Comparison of ENCODE assay signal across 8 cellular contexts in genomic region chr19:2057484-2058469, GRCh38. TPM values are rescaled to one million over a fixed set of nuclear protein-coding genes. Genes with fewer than 3 reads are reported as not detected.
DNase-seq lines count a peak whose midpoint lies in the region; ATAC-seq and TF ChIP-seq lines count a peak whose summit lies in the region.

No MANE protein-coding gene starts in this region.

- peaks cover 36% of the 10 kb centered on the region for H3K4me1 Mint-ChIP-seq in activated CD4-positive, alpha-beta T cell treated with anti-CD3 and anti-CD28 coated beads, Interleukin-2, amount 10 ng/mL, durations not matched to agents 24 days and 14 days

- H3K36me3 ChIP-seq in lower lobe of right lung (no peaks in the 10 kb centered on the region), tibial nerve (no peaks in the 10 kb centered on the region)

- H3K27me3 ChIP-seq in lower lobe of right lung (ENCODE audit: low read depth) (no peaks in the 10 kb centered on the region), tibial nerve (no peaks in the 10 kb centered on the region)

- intact Hi-C loops in activated CD4-positive, alpha-beta T cell treated with anti-CD3 and anti-CD28 coated beads, Interleukin-2, amount 10 ng/mL, durations not matched to agents 24 days and 14 days (cut with micrococcal nuclease) = no loop called here
- intact Hi-C loops in lower lobe of right lung (cut with DNase I) = no loop called here

- no peaks in the 10 kb centered on the region for H3K27me3 Mint-ChIP-seq in activated CD4-positive, alpha-beta T cell treated with anti-CD3 and anti-CD28 coated beads, Interleukin-2, amount 10 ng/mL, durations not matched to agents 24 days and 14 days

- H3K4me1 ChIP-seq in lower lobe of right lung (peaks cover 81% of the 10 kb centered on the region), tibial nerve (peaks cover 10 to 83% (median 68%) of the 10 kb centered on the region in 4 donors)

- TF ChIP-seq CTCF in lower lobe of right lung (IDR thresholded peaks at IDR 0.05) (no peak), tibial nerve (IDR thresholded peaks at IDR 0.05) (no peak)

- H3K4me3 ChIP-seq in lower lobe of right lung (no peak overlapping the region), tibial nerve (no peak overlapping the region)

- ATAC-seq in lower lobe of right lung = no peak

- H3K27ac ChIP-seq in adipose tissue (ENCODE audit: low read depth, low read length) (peak overlapping the region; percentile 55), lower lobe of right lung (peak overlapping the region; percentile 100), tibial nerve (peak overlapping the region; percentile 88 to 100 (median 99))

- peak in 1 of 2 donors; percentile 27 for TF ChIP-seq POLR2A in tibial nerve (IDR thresholded peaks at IDR 0.05)

- H3K27ac Mint-ChIP-seq in activated CD4-positive, alpha-beta T cell treated with anti-CD3 and anti-CD28 coated beads, Interleukin-2, amount 10 ng/mL, durations not matched to agents 24 days and 14 days = peak overlapping the region; percentile 67

- peak overlapping the region; percentile 35 for H3K4me3 Mint-ChIP-seq in activated CD4-positive, alpha-beta T cell treated with anti-CD3 and anti-CD28 coated beads, Interleukin-2, amount 10 ng/mL, durations not matched to agents 24 days and 14 days

- TF ChIP-seq EP300 in tibial nerve (IDR thresholded peaks at IDR 0.05) = no peak

- H3K9me3 Mint-ChIP-seq in activated CD4-positive, alpha-beta T cell treated with anti-CD3 and anti-CD28 coated beads, Interleukin-2, amount 10 ng/mL, durations not matched to agents 24 days and 14 days = no peaks in the 10 kb centered on the region

- WGBS in adipose tissue, 3 donors = 82 to 87% (median 84%) methylated on average over 20 to 23 of the region's 23 CpGs
- WGBS in tibial nerve, 2 donors = 61 to 67% methylated on average over 15 to 23 of the region's 23 CpGs

- H3K9me3 ChIP-seq in lower lobe of right lung (no peaks in the 10 kb centered on the region), tibial nerve (no peaks in the 10 kb centered on the region)

- no peaks in the 10 kb centered on the region for H3K36me3 Mint-ChIP-seq in activated CD4-positive, alpha-beta T cell treated with anti-CD3 and anti-CD28 coated beads, Interleukin-2, amount 10 ng/mL, durations not matched to agents 24 days and 14 days (ENCODE audit: low read depth)

- peak; percentile 60 for DNase-seq in activated CD4-positive, alpha-beta T cell treated with anti-CD3 and anti-CD28 coated beads, Interleukin-2, amount 10 ng/mL, durations not matched to agents 24 days and 14 days
- DNase-seq in activated CD4-positive, alpha-beta T cell treated with anti-CD3 and anti-CD28 coated beads for 1 hour = no peak
- no peak for DNase-seq in lower lobe of right lung
- no peak for DNase-seq in tibial nerve (ENCODE audit: low spot score in 2 of 2)
- no peak for DNase-seq in NCI-H1436 treated with DMSO at 0.1 percent for 48 hours (lab: John Stamatoyannopoulos, UW)
- DNase-seq in NCI-H2029 treated with DMSO at 0.1 percent for 48 hours (lab: John Stamatoyannopoulos, UW) = no peak
- DNase-seq in germinal center (ENCODE audit: low spot score) = no peak

RNA-seq across cellular contexts. Expression of gene MKNK2, which starts 6.7 kb away (rescaled TPM):
- total RNA-seq in activated CD4-positive, alpha-beta T cell treated with anti-CD3 and anti-CD28 coated beads, Interleukin-2, amount 10 ng/mL, durations not matched to agents 24 days and 14 days = 159 and 169 TPM in 2 replicates
- polyA plus RNA-seq in adipose tissue = 100 to 1,000 TPM; 175 to 226 (median 190) TPM
- total RNA-seq in lower lobe of right lung (268 TPM), tibial nerve (100 to 1,000 TPM; 126 to 265 (median 152) TPM)

RNA-seq across cellular contexts. Expression of gene MOB3A, which starts 38.3 kb away (rescaled TPM):
- total RNA-seq in activated CD4-positive, alpha-beta T cell treated with anti-CD3 and anti-CD28 coated beads, Interleukin-2, amount 10 ng/mL, durations not matched to agents 24 days and 14 days = 184 and 185 TPM in 2 replicates
- polyA plus RNA-seq in adipose tissue = 10 to 100 TPM; 10.1 to 35.7 (median 28.6) TPM
- total RNA-seq in lower lobe of right lung = 69.2 TPM
- 10 to 100 TPM; 31.7 to 70.8 (median 35.2) TPM for total RNA-seq in tibial nerve

RNA-seq across cellular contexts. Expression of gene IZUMO4, which starts 38.9 kb away (rescaled TPM):
- 9.5 and 10.0 TPM in 2 replicates for total RNA-seq in activated CD4-positive, alpha-beta T cell treated with anti-CD3 and anti-CD28 coated beads, Interleukin-2, amount 10 ng/mL, durations not matched to agents 24 days and 14 days
- 10 to 100 TPM in 2 of 3 donors, 1 to 10 TPM in 1; 6.5 to 18.7 (median 17.0) TPM for polyA plus RNA-seq in adipose tissue
- total RNA-seq in lower lobe of right lung = 7.4 TPM
- 10 to 100 TPM; 28.6 to 46.3 (median 33.2) TPM for total RNA-seq in tibial nerve

RNA-seq across cellular contexts. Expression of gene BTBD2, which starts 42.3 kb away (rescaled TPM):
- total RNA-seq in activated CD4-positive, alpha-beta T cell treated with anti-CD3 and anti-CD28 coated beads, Interleukin-2, amount 10 ng/mL, durations not matched to agents 24 days and 14 days = 25.8 and 30.2 TPM in 2 replicates
- polyA plus RNA-seq in adipose tissue = 10 to 100 TPM; 32.5 to 57.5 (median 47.4) TPM
- total RNA-seq in lower lobe of right lung (62.0 TPM), tibial nerve (10 to 100 TPM; 54.0 to 94.5 (median 73.5) TPM)
